18 cellular contexts compared by ENCODE assay signal in the genomic region with DNA sequence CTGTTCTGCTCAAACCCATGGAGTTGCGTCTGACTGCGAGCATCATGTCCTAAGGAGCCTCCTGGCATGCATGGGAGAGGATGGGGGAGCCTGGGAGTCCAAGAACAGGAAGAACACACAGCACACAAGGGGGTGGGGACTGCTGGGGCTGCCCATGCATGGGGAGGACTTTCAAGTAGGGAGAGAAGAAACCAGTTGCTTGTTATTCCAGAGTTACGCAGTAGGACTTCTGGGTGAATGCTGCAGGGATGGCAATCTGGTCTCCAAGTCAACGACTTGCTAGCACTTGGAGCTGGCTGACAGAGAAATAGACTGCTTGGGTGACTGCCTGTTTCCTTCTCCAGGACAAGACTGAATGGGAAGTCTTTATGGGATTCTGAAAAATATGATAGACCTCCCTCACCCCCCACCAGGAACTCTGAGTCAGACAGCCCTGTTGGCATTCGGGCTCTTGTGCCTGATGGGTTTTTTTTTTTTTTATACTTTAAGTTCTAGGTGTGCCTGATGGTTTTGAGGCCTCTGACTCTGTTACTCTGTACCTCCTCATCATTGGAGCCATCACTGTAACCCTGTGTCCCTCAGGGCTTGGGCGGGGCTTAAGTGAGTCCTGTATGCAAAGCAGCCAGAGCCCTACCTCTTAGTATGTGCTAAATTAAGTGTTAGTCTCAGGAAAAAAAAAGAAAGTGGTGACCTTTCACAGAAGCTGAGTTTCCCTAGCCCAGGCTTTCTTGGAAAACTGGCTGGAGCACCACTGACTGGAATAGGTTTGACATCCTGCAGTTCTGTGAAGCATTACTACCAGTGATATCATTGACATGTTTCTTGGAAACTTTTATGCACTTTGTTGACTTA. TPM values are rescaled to one million over a fixed set of nuclear protein-coding genes. Genes with fewer than 3 reads are reported as not detected.
DNase-seq lines count a peak whose midpoint lies in the region; ATAC-seq, FAIRE-seq and TF ChIP-seq lines count a peak whose summit lies in the region.
"Had no signal": no experiment of that assay in that cellular context is flagged by ENCODE, and none has a peak within 500 bp of the region (broad histone marks: within the 10 kb centered on the region; RNA-seq: fewer than 3 reads in every experiment).

No MANE protein-coding gene starts in this region.

- no peak overlapping the region for H3K18ac ChIP-seq in mesenchymal stem cell (ENCODE audit: low read depth in 1 of 2, low read length in 2 of 2)

- H3K4me3 ChIP-seq in GM12878 (no peak overlapping the region), mesenchymal stem cell (ENCODE audit: insufficient read depth in 1 of 2, low read depth in 1 of 2, low read length in 2 of 2) (no peak overlapping the region)
- H3K4me3 ChIP-seq: Peyer's patch, testis had no signal

- H3K36me3 Mint-ChIP-seq in activated naive CD8-positive, alpha-beta T cell = no peaks in the 10 kb centered on the region
- no peaks in the 10 kb centered on the region for H3K36me3 Mint-ChIP-seq in activated naive CD8-positive, alpha-beta T cell treated with anti-CD3 and anti-CD28 coated beads for 36 hours
- peaks cover 2% of the 10 kb centered on the region for H3K36me3 Mint-ChIP-seq in chondrocyte (ENCODE audit: low read depth)

- peaks cover 0 to 2% of the 10 kb centered on the region in 2 experiments; a peak in 2 of 4 replicates for H3K27me3 ChIP-seq in GM12878 (replicated peaks in 1 of 2; ENCODE audit: control insufficient read depth in 2 of 2, insufficient read depth in 2 of 2, low read length in 1 of 2)
- peaks cover 0 to 12% of the 10 kb centered on the region in 2 experiments for H3K27me3 ChIP-seq in mesenchymal stem cell (ENCODE audit: control insufficient read depth in 1 of 2, insufficient read depth in 1 of 2, low read length in 2 of 2)
- H3K27me3 ChIP-seq: Peyer's patch, testis had no signal

- CTCF ChIA-PET in GM12878 (lab: Yijun Ruan, JAX) = no interaction called here

- no peak overlapping the region for H4K8ac ChIP-seq in mesenchymal stem cell (ENCODE audit: low read length)

- no peaks in the 10 kb centered on the region for H4K20me1 ChIP-seq in GM12878 (ENCODE audit: control insufficient read depth, insufficient read depth)

- 72% methylated on average over 6 of the region's 6 CpGs for WGBS in GM12878 (ENCODE audit: insufficient coverage, insufficient replicate concordance, low lambda C conversion rate, missing lambda C conversion rate)
- 87% methylated on average over 5 of the region's 6 CpGs for WGBS in mesenchymal stem cell

- H2BK120ac ChIP-seq in mesenchymal stem cell (ENCODE audit: low read depth, low read length) = no peak overlapping the region

- no peak overlapping the region for H3K4ac ChIP-seq in mesenchymal stem cell (ENCODE audit: low read depth in 1 of 2, low read length in 2 of 2)

- no peaks in the 10 kb centered on the region for H3K79me1 ChIP-seq in mesenchymal stem cell (replicated peaks; ENCODE audit: low read length, poor library complexity, severe bottlenecking)

- H2AFZ ChIP-seq in GM12878 (ENCODE audit: control insufficient read depth, low read depth, low read length) = no peak overlapping the region
- no peak overlapping the region for H2AFZ ChIP-seq in mesenchymal stem cell (ENCODE audit: low read depth, low read length)

- H3K14ac ChIP-seq in mesenchymal stem cell (ENCODE audit: low read length in 2 of 2) = no peak overlapping the region

- no peak for FAIRE-seq in GM12878 (lab: Jason Lieb, UNC)

- ATAC-seq in GM12878 (0 out of 3 replicates have a peak, but pooled peaks have one; percentile 29), GM21515 (IDR thresholded peaks at IDR 0.05; ENCODE audit: unreplicated experiment) (no peak)
- ATAC-seq: left cardiac atrium, sciatic nerve had no signal

- no peak for TF ChIP-seq POLR2A in GM12878 (IDR thresholded peaks at IDR 0.05; ENCODE audit: low read depth, low read length)

- peak overlapping the region; percentile 24 for H3K27ac Mint-ChIP-seq in activated naive CD8-positive, alpha-beta T cell
- H3K27ac Mint-ChIP-seq in activated naive CD8-positive, alpha-beta T cell treated with anti-CD3 and anti-CD28 coated beads for 36 hours = no peak overlapping the region
- no peak overlapping the region for H3K27ac Mint-ChIP-seq in chondrocyte (ENCODE audit: unreplicated experiment)
- H3K27ac Mint-ChIP-seq: activated T-helper 2 cell treated with anti-CD3 and anti-CD28 coated beads, Interferon-gamma antibody, Interleukin-2, Interleukin-4, amounts not matched to agents 10 μg/mL and 5 μg/mL and 100 μg/mL, durations not matched to agents 14 hours and 24 hours and 36 hours had no signal

- RAD21 ChIA-PET in GM12878 (lab: Charles Lee; ENCODE audit: unreplicated experiment) = no interaction called here

- no peak overlapping the region for H3K9ac ChIP-seq in GM12878 (ENCODE audit: control insufficient read depth, insufficient read depth, low read length)
- no peak overlapping the region for H3K9ac ChIP-seq in mesenchymal stem cell (ENCODE audit: low read length)
- H3K9ac ChIP-seq: SK-N-SH had no signal

- H3K23ac ChIP-seq in mesenchymal stem cell (ENCODE audit: low read length in 2 of 2) = no peak overlapping the region

- no peak for DNase-seq in activated naive CD8-positive, alpha-beta T cell treated with anti-CD3 and anti-CD28 coated beads for 36 hours
- DNase-seq in KBM-7 (peak; percentile 5), GM12878 (ENCODE audit: low read depth, low spot score) (no peak), mesenchymal stem cell (no peak), chondrocyte (ENCODE audit: low spot score) (no peak)
- peak; percentile 26 for DNase-seq in stimulated activated CD8-positive, alpha-beta memory T cell treated with anti-CD3 and anti-CD28 coated beads, Interleukin-4, amount 100 ng/mL, for 48 hours
- DNase-seq: GF-D8, left cardiac atrium, NCI-H82, occipital lobe, Peyer's patch, SK-N-SH, T1000, testis had no signal

- H2BK15ac ChIP-seq in mesenchymal stem cell (ENCODE audit: low read depth, poor library complexity, severe bottlenecking) = no peak overlapping the region

- H3K4me1 ChIP-seq in GM12878 (ENCODE audit: control insufficient read depth, insufficient read depth, low read length) (no peaks in the 10 kb centered on the region), mesenchymal stem cell (ENCODE audit: control insufficient read depth, insufficient read depth, low read depth, low read length) (peaks cover 12% of the 10 kb centered on the region)
- H3K4me1 ChIP-seq: Peyer's patch had no signal

- H3K27ac ChIP-seq in GM12878 (ENCODE audit: control insufficient read depth, insufficient read depth) (no peak overlapping the region), mesenchymal stem cell (ENCODE audit: low read length, poor library complexity, severe bottlenecking) (no peak overlapping the region)
- H3K27ac ChIP-seq: Peyer's patch, testis had no signal

- H3K36me3 ChIP-seq in GM12878 (ENCODE audit: control insufficient read depth in 2 of 2, insufficient read depth in 2 of 2, low read length in 1 of 2) (no peaks in the 10 kb centered on the region), mesenchymal stem cell (ENCODE audit: control insufficient read depth in 1 of 2, insufficient read depth in 2 of 2, low read depth in 1 of 2, low read length in 2 of 2) (no peaks in the 10 kb centered on the region)
- H3K36me3 ChIP-seq: Peyer's patch had no signal

- TF ChIP-seq RAD21 in GM12878 (IDR thresholded peaks at IDR 0.05; ENCODE audit: insufficient read depth, low read depth, low read length) = no peak

- in situ Hi-C loops in KBM-7 (cut with MboI; ENCODE audit: low pct_unique_long_range_greater_than_20kb, low sequenced_read_pairs) = no loop called here
- in situ Hi-C loops in GM12878 (cut with MboI) = no loop called here

- POLR2A ChIA-PET in GM12878 (lab: Charles Lee) = interaction anchor here (0.6 kb wide), 1 partner anchor 225 kb away, joined by 6 read pairs; no protein-coding TSS in a partner anchor

- H3K4me3 Mint-ChIP-seq in activated naive CD8-positive, alpha-beta T cell = no peak overlapping the region
- no peak overlapping the region for H3K4me3 Mint-ChIP-seq in activated naive CD8-positive, alpha-beta T cell treated with anti-CD3 and anti-CD28 coated beads for 36 hours
- no peak overlapping the region for H3K4me3 Mint-ChIP-seq in chondrocyte (ENCODE audit: unreplicated experiment)

- no peaks in the 10 kb centered on the region for H3K79me2 ChIP-seq in GM12878 (ENCODE audit: control insufficient read depth, insufficient read depth, low read length)

- no peak for TF ChIP-seq EP300 in GM12878 (IDR thresholded peaks at IDR 0.05; ENCODE audit: borderline replicate concordance in 1 of 2, control insufficient read depth in 1 of 2, low read depth in 2 of 2, low read length in 2 of 2)

- H3K4me2 ChIP-seq in GM12878 (ENCODE audit: control insufficient read depth, insufficient read depth) (no peak overlapping the region), mesenchymal stem cell (ENCODE audit: low read length, poor library complexity, severe bottlenecking) (no peak overlapping the region)
- H3K4me2 ChIP-seq: SK-N-SH had no signal

- no peaks in the 10 kb centered on the region for H3K27me3 Mint-ChIP-seq in activated naive CD8-positive, alpha-beta T cell
- peaks cover 4% of the 10 kb centered on the region for H3K27me3 Mint-ChIP-seq in activated naive CD8-positive, alpha-beta T cell treated with anti-CD3 and anti-CD28 coated beads for 36 hours
- peaks cover 27% of the 10 kb centered on the region for H3K27me3 Mint-ChIP-seq in chondrocyte (ENCODE audit: low read depth)

- H4K91ac ChIP-seq in mesenchymal stem cell (ENCODE audit: low read length) = no peak overlapping the region

- no peaks in the 10 kb centered on the region for H3K9me3 ChIP-seq in GM12878 (replicated peaks; ENCODE audit: control insufficient read depth, insufficient read depth, low read length)
- H3K9me3 ChIP-seq in mesenchymal stem cell (ENCODE audit: control insufficient read depth, low read length) = no peaks in the 10 kb centered on the region
- H3K9me3 ChIP-seq: Peyer's patch, SK-N-SH, testis had no signal

- no peak overlapping the region for H2BK5ac ChIP-seq in mesenchymal stem cell (ENCODE audit: low read depth, low read length, poor library complexity, severe bottlenecking)

- no peak overlapping the region for H2AK5ac ChIP-seq in mesenchymal stem cell (ENCODE audit: low read length, severe bottlenecking)

- no peaks in the 10 kb centered on the region for H3K9me3 Mint-ChIP-seq in activated naive CD8-positive, alpha-beta T cell (ENCODE audit: low read depth)
- no peaks in the 10 kb centered on the region for H3K9me3 Mint-ChIP-seq in activated naive CD8-positive, alpha-beta T cell treated with anti-CD3 and anti-CD28 coated beads for 36 hours
- no peaks in the 10 kb centered on the region for H3K9me3 Mint-ChIP-seq in chondrocyte (ENCODE audit: low read depth)
- H3K9me3 Mint-ChIP-seq: activated T-helper 2 cell treated with anti-CD3 and anti-CD28 coated beads, Interferon-gamma antibody, Interleukin-2, Interleukin-4, amounts not matched to agents 10 μg/mL and 5 μg/mL and 100 μg/mL, durations not matched to agents 14 hours and 24 hours and 36 hours had no signal

- peaks cover 5% of the 10 kb centered on the region for H3K4me1 Mint-ChIP-seq in activated naive CD8-positive, alpha-beta T cell (ENCODE audit: low read depth)
- peaks cover 1% of the 10 kb centered on the region for H3K4me1 Mint-ChIP-seq in activated naive CD8-positive, alpha-beta T cell treated with anti-CD3 and anti-CD28 coated beads for 36 hours
- no peaks in the 10 kb centered on the region for H3K4me1 Mint-ChIP-seq in chondrocyte (ENCODE audit: low read depth)

- SMC1A ChIA-PET in GM12878 (lab: Charles Lee; ENCODE audit: uncharacterized antibody, unreplicated experiment) = interaction anchor here (1.2 kb wide), 1 partner anchor 26 kb away, joined by 3 read pairs; no protein-coding TSS in a partner anchor

- no TSS peak for BruUV-seq in GM12878 (replicated peaks; lab: Mats Ljungman, UMichigan)

- TF ChIP-seq CTCF in GM12878 (IDR thresholded peaks at IDR 0.05 in 2 of 3, conservative IDR thresholded peaks at IDR 0.05 in 1 of 3; ENCODE audit: control insufficient read depth in 2 of 3, extremely low read depth in 1 of 3, insufficient read depth in 1 of 3, low read depth in 3 of 3, low read length in 3 of 3) = no peak
- TF ChIP-seq CTCF in chondrocyte (IDR thresholded peaks at IDR 0.05) = no peak

- intact Hi-C loops in GM12878 (cut with micrococcal nuclease; ENCODE audit: unreplicated experiment) = no loop called here

- no peak overlapping the region for H2BK12ac ChIP-seq in mesenchymal stem cell (ENCODE audit: low read length in 2 of 2)

RNA-seq across cellular contexts. Expression of a gene that starts 30.3 kb away (rescaled TPM):
- 1 to 10 TPM; 1.6 to 1.9 TPM for total RNA-seq in activated naive CD8-positive, alpha-beta T cell treated with anti-CD3 and anti-CD28 coated beads for 36 hours
- total RNA-seq in GM12878 (2013; cell fraction: nucleolus; rRNA removed) = 0.12 and 0.31 TPM in 2 replicates
- total RNA-seq in GM12878 (2014; rRNA removed) (0.06 and 0.16 TPM in 2 replicates), GM12878 (2014; rRNA removed; fragmentation: Illumina TruSeq; extraction: Trizol) (0.13 and 0.14 TPM in 2 replicates), GM12878 (2021) (0.21 TPM in 2 replicates), chondrocyte (0.17 to 0.25 TPM (median 0.18 TPM) in 3 replicates)
- polyA plus RNA-seq in GM12878 (2011; ENCODE audit: low read depth) = not detected
- polyA plus RNA-seq in GM12878 (2011; rRNA removed) (0.16 and 0.36 TPM in 2 replicates), GM12878 (2014; fragmentation: Illumina TruSeq; extraction: Trizol) (0.16 TPM in 2 replicates), GM12878 (2014; fragmentation: Nextera tagmentation; extraction: Ambion mirVana) (under 1 TPM; 0.02 to 0.06 TPM), GM12878 (2014; rRNA removed) (0.09 and 0.18 TPM in 2 replicates), GM12878 (2016; fragmentation: Nextera tagmentation; extraction: Ambion mirVana) (under 1 TPM in 1 of 2 experiments, not detected in 1; 0.03 TPM)
- 0.12 and 0.21 TPM in 2 replicates for polyA plus RNA-seq in GM12878 (2011; cell fraction: cytosol; rRNA removed)
- polyA plus RNA-seq in GM12878 (2011; cell fraction: nucleus; rRNA removed) = 0.16 and 0.31 TPM in 2 replicates
- 0.04 and 0.18 TPM in 2 replicates for polyA plus RNA-seq in GM12878 (2012)
- 0.07 and 0.46 TPM in 2 replicates for polyA minus RNA-seq in GM12878 (2011; rRNA and poly(A)+ RNA removed)
- 0.53 and 0.73 TPM in 2 replicates for polyA minus RNA-seq in GM12878 (2011; cell fraction: cytosol; rRNA and poly(A)+ RNA removed)
- 0.12 and 0.48 TPM in 2 replicates for polyA minus RNA-seq in GM12878 (2011; cell fraction: nucleus; rRNA and poly(A)+ RNA removed)
- 0.32 TPM for polyA plus RNA-seq in mesenchymal stem cell (2013, experiment 1 of 2)
- 0.29 TPM for polyA plus RNA-seq in mesenchymal stem cell (2013, experiment 2 of 2)

Comparison
In these comparisons a context has a peak if more than half of its experiments do, and no peak if none do; other contexts are left out.
1. DNase-seq: peak in KBM-7 (single experiment) and stimulated activated CD8-positive, alpha-beta memory T cell treated with anti-CD3 and anti-CD28 coated beads, Interleukin-4, amount 100 ng/mL, for 48 hours (single experiment); none in activated naive CD8-positive, alpha-beta T cell treated with anti-CD3 and anti-CD28 coated beads for 36 hours (single experiment), GM12878 (single experiment), mesenchymal stem cell (single experiment) and chondrocyte (single experiment).